ENCODE assay signal across 1 cellular context in genomic region chr20:9348746-9349145, GRCh38.
TF ChIP-seq lines count a peak whose summit lies in the region.

No MANE protein-coding gene starts in this region.

TF ChIP-seq in WTC11, 78 proteins besides CTCF, POLR2A, EP300 and RAD21 (continued from another document):
- no peak for TF ChIP-seq NFYB (CRISPR knock-in tag; conservative IDR thresholded peaks at IDR 0.05; ENCODE audit: low read depth)
- TF ChIP-seq RELA (CRISPR knock-in tag; IDR thresholded peaks at IDR 0.05; ENCODE audit: borderline replicate concordance): no peak
- TF ChIP-seq ZBTB43 (CRISPR knock-in tag; IDR thresholded peaks at IDR 0.05): no peak
- no peak for TF ChIP-seq CREM (CRISPR knock-in tag; IDR thresholded peaks at IDR 0.05)
- no peak for TF ChIP-seq NR2C2 (CRISPR knock-in tag; IDR thresholded peaks at IDR 0.05)
TF ChIP-seq in WTC11: peak in this region for 0.
